Comparison of ENCODE assay signal across 8 cellular contexts in the genomic region with DNA sequence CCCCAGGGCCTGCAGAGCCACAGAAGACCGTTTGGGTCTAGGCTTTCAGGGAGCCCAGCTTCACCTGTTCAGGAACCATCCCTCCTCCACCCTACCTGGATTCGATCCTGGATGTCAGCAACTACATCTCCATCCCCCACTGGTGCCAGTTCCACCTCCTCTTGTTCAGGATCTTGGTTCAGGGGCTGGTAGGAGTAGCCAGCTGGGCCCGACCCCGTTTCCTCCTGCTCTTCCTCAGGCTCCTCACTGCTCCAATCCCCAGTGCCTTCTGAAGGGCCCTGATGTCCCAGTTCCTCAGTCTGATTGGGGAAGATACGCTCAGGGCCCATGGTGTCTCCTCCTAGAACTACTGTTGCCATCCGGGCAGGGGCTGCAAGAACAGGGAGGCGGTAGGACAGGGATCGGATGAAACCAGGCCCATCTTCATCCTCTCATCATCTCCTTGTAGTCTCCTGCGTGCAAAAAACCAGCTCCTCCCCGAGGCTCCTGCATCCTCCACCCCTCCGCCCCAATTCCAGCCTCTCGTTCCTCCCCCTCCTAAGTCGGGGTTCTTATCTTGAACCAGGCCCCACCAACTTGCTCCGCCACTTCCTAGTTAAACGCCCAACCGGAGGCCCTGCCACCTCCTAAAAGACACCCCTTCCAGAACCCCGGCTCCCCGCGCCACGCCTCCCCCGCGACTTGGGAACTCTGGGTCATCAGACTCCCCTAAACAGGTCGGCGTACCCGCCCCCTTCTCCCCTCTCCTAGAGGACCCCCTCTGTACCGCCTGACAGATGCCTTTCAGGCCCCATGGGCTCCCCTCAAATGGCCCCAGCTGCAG. TPM values are rescaled to one million over a fixed set of nuclear protein-coding genes. Genes with fewer than 3 reads are reported as not detected.
DNase-seq lines count a peak whose midpoint lies in the region; ATAC-seq and TF ChIP-seq lines count a peak whose summit lies in the region.

No MANE protein-coding gene starts in this region.

- H2AFZ ChIP-seq in SU-DHL-6 (ENCODE audit: low read depth, low read length, severe bottlenecking) = peak overlapping the region; percentile 92

- H3K4me1 Mint-ChIP-seq in osteocyte (ENCODE audit: unreplicated experiment) = peaks cover 44% of the 10 kb centered on the region

- peak overlapping the region; percentile 89 for H3K4me3 ChIP-seq in SU-DHL-6 (ENCODE audit: insufficient read depth, low read length, poor library complexity, severe bottlenecking)

- TF ChIP-seq CTCF in SU-DHL-6 (IDR thresholded peaks at IDR 0.05; ENCODE audit: insufficient read depth, low read length, poor library complexity, severe bottlenecking) = no peak
- TF ChIP-seq CTCF in osteocyte (IDR thresholded peaks at IDR 0.05) = no peak

- no peaks in the 10 kb centered on the region for H3K36me3 ChIP-seq in SU-DHL-6 (ENCODE audit: low read length)

- H3K36me3 Mint-ChIP-seq in osteocyte (ENCODE audit: unreplicated experiment) = peaks cover 23% of the 10 kb centered on the region

- peak; percentile 41 for DNase-seq in SIG-M5 treated with dmso at 0.1 percent for 504 hours (lab: John Stamatoyannopoulos, UW; ENCODE audit: unreplicated experiment)
- DNase-seq in SIG-M5 (lab: John Stamatoyannopoulos, UW) = no peak
- DNase-seq in fibroblast of gingiva (ENCODE audit: low read depth) = peak; percentile 14
- no peak for DNase-seq in osteocyte (ENCODE audit: extremely low spot score, unreplicated experiment)
- DNase-seq in foreskin melanocyte = no peak

- peak overlapping the region; percentile 92 for H3K27ac Mint-ChIP-seq in osteocyte (ENCODE audit: unreplicated experiment)

- no peaks in the 10 kb centered on the region for H3K9me3 Mint-ChIP-seq in osteocyte (ENCODE audit: unreplicated experiment)

- peak overlapping the region; percentile 85 for H3K9ac ChIP-seq in SU-DHL-6 (ENCODE audit: low read length)

- H3K9me2 ChIP-seq in SU-DHL-6 (replicated peaks; ENCODE audit: insufficient read depth, low read length) = no peaks in the 10 kb centered on the region

- peak overlapping the region; percentile 84 for H3K4me2 ChIP-seq in SU-DHL-6 (ENCODE audit: low read depth, low read length, poor library complexity, severe bottlenecking)

- H4K20me1 ChIP-seq in SU-DHL-6 (ENCODE audit: low read depth, low read length) = no peaks in the 10 kb centered on the region

- peak overlapping the region; percentile 98 for H3K4me3 Mint-ChIP-seq in osteocyte (ENCODE audit: unreplicated experiment)

- no peaks in the 10 kb centered on the region for H3K27me3 ChIP-seq in SU-DHL-6 (ENCODE audit: low read length)

- H3K27ac ChIP-seq in SU-DHL-6 (ENCODE audit: low read depth, low read length) = peak overlapping the region; percentile 45

- H3K9me3 ChIP-seq in SU-DHL-6 (ENCODE audit: insufficient read depth, low read length) = no peaks in the 10 kb centered on the region

- ATAC-seq in HG03103 (IDR thresholded peaks at IDR 0.05; ENCODE audit: low read depth, unreplicated experiment) (peak; percentile 14), HG02642 (IDR thresholded peaks at IDR 0.05; ENCODE audit: poor library complexity, unreplicated experiment) (no peak)

- H3F3A ChIP-seq in SU-DHL-6 (ENCODE audit: insufficient read depth) = no peaks in the 10 kb centered on the region

- peaks cover 44% of the 10 kb centered on the region for H3K79me2 ChIP-seq in SU-DHL-6 (ENCODE audit: insufficient read depth, low read length)

- H3K27me3 Mint-ChIP-seq in osteocyte (ENCODE audit: unreplicated experiment) = no peaks in the 10 kb centered on the region

RNA-seq across cellular contexts. Expression of a gene that starts 0.5 kb away (rescaled TPM):
- 66.2 and 67.8 TPM in 2 replicates for total RNA-seq in osteocyte

RNA-seq across cellular contexts. Expression of a gene that starts 0.8 kb away (rescaled TPM):
- total RNA-seq in osteocyte = 112 and 114 TPM in 2 replicates

RNA-seq across cellular contexts. Expression of a gene that starts 8.2 kb away (rescaled TPM):
- total RNA-seq in osteocyte = 58.1 and 66.2 TPM in 2 replicates

RNA-seq across cellular contexts. Expression of a gene that starts 28.9 kb away (rescaled TPM):
- 44.3 and 46.1 TPM in 2 replicates for total RNA-seq in osteocyte

RNA-seq across cellular contexts. Expression of a gene that starts 34.2 kb away (rescaled TPM):
- 27.1 and 27.3 TPM in 2 replicates for total RNA-seq in osteocyte

Comparison
In these comparisons a context has a peak if more than half of its experiments do, and no peak if none do; other contexts are left out.
1. DNase-seq: peak in SIG-M5 treated with dmso at 0.1 percent for 504 hours (single experiment) and fibroblast of gingiva (single experiment); none in SIG-M5 (single experiment), osteocyte (single experiment) and foreskin melanocyte (single experiment).